Comparison of ENCODE assay signal across 39 cellular contexts in the genomic region with DNA sequence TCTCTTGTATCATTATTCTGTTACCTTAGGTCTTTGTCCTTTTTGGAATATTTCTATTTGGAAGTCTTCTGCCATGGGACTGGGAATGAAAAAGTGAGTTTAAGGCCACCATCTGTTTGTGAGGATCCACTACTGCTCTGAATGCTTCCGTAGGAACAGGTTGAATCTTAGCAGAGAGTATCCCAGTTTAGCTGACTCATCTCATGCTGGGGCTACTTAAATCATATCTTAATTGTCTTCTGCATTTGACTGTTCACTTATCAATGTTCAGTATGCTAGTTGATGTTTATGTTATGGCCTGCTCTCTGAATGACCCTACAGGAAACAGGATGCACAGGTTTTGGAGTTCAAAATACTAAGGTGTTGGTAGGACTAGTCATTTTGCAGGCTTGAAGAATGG. TPM values are rescaled to one million over a fixed set of nuclear protein-coding genes. Genes with fewer than 3 reads are reported as not detected.
"Had no signal": no experiment of that assay in that cellular context is flagged by ENCODE, and none has a peak within 500 bp of the region (broad histone marks: within the 10 kb centered on the region; RNA-seq: fewer than 3 reads in every experiment).

No MANE protein-coding gene starts in this region.

- H3K9me3 ChIP-seq: MG63 had no signal

- H3K27me3 ChIP-seq: MG63 had no signal

- H3K36me3 ChIP-seq: MG63 had no signal

- DNase-seq: Karpas-422, Kasumi-1, MG63, MM.1S, MV-4-11, NCI-H1048, NCI-H1092, NCI-H1092 treated with DMSO at 0.1 percent for 48 hours, NCI-H1105, NCI-H1105 treated with DMSO at 0.1 percent for 48 hours, NCI-H1417, NCI-H1436, NCI-H1436 treated with DMSO at 0.1 percent for 48 hours, NCI-H146, NCI-H1694, NCI-H1694 treated with DMSO at 0.1 percent for 48 hours, NCI-H187, NCI-H187 treated with DMSO at 0.1 percent for 48 hours, NCI-H1930, NCI-H2029, NCI-H2029 treated with DMSO at 0.1 percent for 48 hours, NCI-H2081, NCI-H2081 treated with DMSO at 0.1 percent for 48 hours, NCI-H2107, NCI-H2171 treated with DMSO at 0.1 percent for 48 hours, NCI-H2227 treated with DMSO at 0.1 percent for 48 hours, NCI-H226, NCI-H345, NCI-H446, NCI-H446 treated with DMSO at 0.1 percent for 48 hours, NCI-H510A, NCI-H510A treated with DMSO at 0.1 percent for 48 hours, NCI-H524, NCI-H524 treated with DMSO at 0.1 percent for 48 hours, NCI-H526 had no signal

- H3K4me3 ChIP-seq: MG63 had no signal

RNA-seq across cellular contexts. Expression of gene OR52I2, which starts 1.4 kb away (rescaled TPM):
- total RNA-seq: LHCN-M2, M059J, MCF 10A, NCI-H460 had no signal

RNA-seq across cellular contexts. Expression of gene OR52I1, which starts 13.7 kb away (rescaled TPM):
- total RNA-seq: LHCN-M2, M059J, MCF 10A, NCI-H460 had no signal

RNA-seq across cellular contexts. Expression of gene OR52M1, which starts 35.1 kb away (rescaled TPM):
- total RNA-seq: LHCN-M2, M059J, MCF 10A, NCI-H460 had no signal

RNA-seq across cellular contexts. Expression of gene OR51D1, which starts 57.2 kb away (rescaled TPM):
- total RNA-seq: LHCN-M2, M059J, MCF 10A, NCI-H460 had no signal
